In genomic region chr1:200744143-200744542, GRCh38 we compare ENCODE assay signal across 2 cellular contexts.
TF ChIP-seq lines count a peak whose summit lies in the region.

No MANE protein-coding gene starts in this region.

TF ChIP-seq in HEK293T, 16 proteins besides CTCF, POLR2A, EP300 and RAD21:
- TF ChIP-seq, protein P1, sequence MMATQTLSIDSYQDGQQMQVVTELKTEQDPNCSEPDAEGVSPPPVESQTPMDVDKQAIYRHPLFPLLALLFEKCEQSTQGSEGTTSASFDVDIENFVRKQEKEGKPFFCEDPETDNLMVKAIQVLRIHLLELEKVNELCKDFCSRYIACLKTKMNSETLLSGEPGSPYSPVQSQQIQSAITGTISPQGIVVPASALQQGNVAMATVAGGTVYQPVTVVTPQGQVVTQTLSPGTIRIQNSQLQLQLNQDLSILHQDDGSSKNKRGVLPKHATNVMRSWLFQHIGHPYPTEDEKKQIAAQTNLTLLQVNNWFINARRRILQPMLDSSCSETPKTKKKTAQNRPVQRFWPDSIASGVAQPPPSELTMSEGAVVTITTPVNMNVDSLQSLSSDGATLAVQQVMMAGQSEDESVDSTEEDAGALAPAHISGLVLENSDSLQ (IDR thresholded peaks at IDR 0.05): peak; percentile 51; the same call in 1 of the 2 replicates
- TF ChIP-seq TARDBP (IDR thresholded peaks at IDR 0.05) (no peak), CTBP1 (IDR thresholded peaks at IDR 0.05; ENCODE audit: borderline replicate concordance) (no peak), FOXM1 (IDR thresholded peaks at IDR 0.05; ENCODE audit: borderline replicate concordance) (no peak), SUZ12 (IDR thresholded peaks at IDR 0.05) (no peak)

TF ChIP-seq in GM12878, 131 proteins besides CTCF, POLR2A, EP300 and RAD21 (continued from another document):
- TF ChIP-seq, protein P1 (IDR thresholded peaks at IDR 0.05): peak; percentile 26; the same call in 1 of the 2 replicates
